ENCODE assay signal across 8 cellular contexts in genomic region chr18:11937874-11938478, GRCh38. TPM values are rescaled to one million over a fixed set of nuclear protein-coding genes. Genes with fewer than 3 reads are reported as not detected.
DNase-seq lines count a peak whose midpoint lies in the region; ATAC-seq and TF ChIP-seq lines count a peak whose summit lies in the region.

No MANE protein-coding gene starts in this region.

- no peaks in the 10 kb centered on the region for H3K27me3 Mint-ChIP-seq in CD8-positive, alpha-beta T cell (ENCODE audit: low read depth)
- no peaks in the 10 kb centered on the region for H3K27me3 Mint-ChIP-seq in central memory CD8-positive, alpha-beta T cell

- no peaks in the 10 kb centered on the region for H3K9me3 ChIP-seq in CD8-positive, alpha-beta T cell (ENCODE audit: low read length)
- no peaks in the 10 kb centered on the region for H3K9me3 ChIP-seq in HEK293 (ENCODE audit: control insufficient read depth, insufficient read depth, low read depth, low read length)

- no peak overlapping the region for H3K27ac Mint-ChIP-seq in CD8-positive, alpha-beta T cell
- no peak overlapping the region for H3K27ac Mint-ChIP-seq in central memory CD8-positive, alpha-beta T cell (ENCODE audit: low read depth)

- no peaks in the 10 kb centered on the region for H3K36me3 ChIP-seq in CD8-positive, alpha-beta T cell (ENCODE audit: insufficient read depth, low read length)
- no peaks in the 10 kb centered on the region for H3K36me3 ChIP-seq in HEK293 (ENCODE audit: control insufficient read depth in 2 of 2, insufficient read depth in 1 of 2, low read length in 2 of 2)

- no peaks in the 10 kb centered on the region for H3K4me1 ChIP-seq in CD8-positive, alpha-beta T cell (ENCODE audit: insufficient read depth, low read length)
- no peaks in the 10 kb centered on the region for H3K4me1 ChIP-seq in HEK293 (ENCODE audit: control insufficient read depth, insufficient read depth, low read length)

- CTCF ChIA-PET in CD8-positive, alpha-beta T cell (lab: Charles Lee): interaction anchor here (0.6 to 15.1 kb wide), 37 partner anchors 10 to 282 kb away, joined by 3 to 448 read pairs (median 5); partner anchors contain the start of gene IMPA2
- CTCF ChIA-PET in HEK293 (lab: Yijun Ruan, JAX): interaction anchor here (0.6 to 10.2 kb wide), 55 partner anchors 8 to 723 kb away, joined by 3 to 436 read pairs (median 4); partner anchors contain the start of gene IMPA2

- H3K9me3 Mint-ChIP-seq in CD8-positive, alpha-beta T cell: no peaks in the 10 kb centered on the region
- H3K9me3 Mint-ChIP-seq in central memory CD8-positive, alpha-beta T cell: no peaks in the 10 kb centered on the region

- H3K27ac ChIP-seq in CD8-positive, alpha-beta T cell (ENCODE audit: low read depth, low read length): no peak overlapping the region
- no peak overlapping the region for H3K27ac ChIP-seq in HEK293 (ENCODE audit: extremely low read depth, low read depth, low read length)

- H3K36me3 Mint-ChIP-seq in CD8-positive, alpha-beta T cell: no peaks in the 10 kb centered on the region
- H3K36me3 Mint-ChIP-seq in central memory CD8-positive, alpha-beta T cell (ENCODE audit: insufficient read depth): peaks cover 2% of the 10 kb centered on the region

- ATAC-seq in CD8-positive, alpha-beta T cell: peak; percentile 62
- peak; percentile 60 for ATAC-seq in central memory CD8-positive, alpha-beta T cell (replicated peaks; ENCODE audit: extremely low read depth, poor library complexity, severe bottlenecking)
- ATAC-seq in left colon (peak; percentile 85), HG03139 (IDR thresholded peaks at IDR 0.05; ENCODE audit: unreplicated experiment) (no peak)

- no peak overlapping the region for H3K4me3 Mint-ChIP-seq in CD8-positive, alpha-beta T cell
- no peak overlapping the region for H3K4me3 Mint-ChIP-seq in central memory CD8-positive, alpha-beta T cell

- TF ChIP-seq CTCF in CD8-positive, alpha-beta T cell (IDR thresholded peaks at IDR 0.05): peak; percentile 85
- TF ChIP-seq CTCF in HEK293 (tag by site-specific recombination; IDR thresholded peaks at IDR 0.05): no peak

- H3K4me1 Mint-ChIP-seq in CD8-positive, alpha-beta T cell (ENCODE audit: low read depth): no peaks in the 10 kb centered on the region
- no peaks in the 10 kb centered on the region for H3K4me1 Mint-ChIP-seq in central memory CD8-positive, alpha-beta T cell

- H3K27me3 ChIP-seq in CD8-positive, alpha-beta T cell (ENCODE audit: insufficient read depth, low read length): no peaks in the 10 kb centered on the region

- intact Hi-C loops in CD8-positive, alpha-beta T cell (cut with DNase I, micrococcal nuclease): loop anchor here (1.0 to 10.0 kb wide), 5 partner anchors 57 to 717 kb away; partner anchors contain the start of gene SPIRE1 (in 1 of the 2)
- intact Hi-C loops in left colon (cut with DNase I, micrococcal nuclease): loop anchor here (2.0 to 10.0 kb wide), 3 partner anchors 57 to 99 kb away; no protein-coding TSS in a partner anchor

- H3K4me3 ChIP-seq in CD8-positive, alpha-beta T cell (ENCODE audit: low read depth, low read length): no peak overlapping the region
- H3K4me3 ChIP-seq in HEK293 (ENCODE audit: low read depth, low read length): no peak overlapping the region

- peak; percentile 46 to 82 (median 72) for DNase-seq in CD8-positive, alpha-beta T cell
- DNase-seq in NCI-H446 treated with DMSO at 0.1 percent for 48 hours (lab: John Stamatoyannopoulos, UW) (peak; percentile 31), left colon (peak; percentile 53 to 90)
- peak; percentile 59 for DNase-seq in activated CD4-positive, alpha-beta T cell treated with anti-CD3 and anti-CD28 coated beads for 1 hour
- DNase-seq in central memory CD8-positive, alpha-beta T cell (ENCODE audit: low spot score in 2 of 2): peak; percentile 54 to 62
- DNase-seq in stimulated activated CD4-positive, alpha-beta T cell treated with anti-CD3 and anti-CD28 coated beads, Interleukin-4, amount 100 ng/mL, for 1 hour: peak; percentile 79

- POLR2A ChIA-PET in CD8-positive, alpha-beta T cell (lab: Charles Lee): interaction anchor here (0.6 to 1.5 kb wide), 3 partner anchors 56 to 248 kb away, joined by 3 read pairs; no protein-coding TSS in a partner anchor
- POLR2A ChIA-PET in HEK293 (lab: Yijun Ruan, JAX): interaction anchor here (1.5 to 1.6 kb wide), 2 partner anchors 43 to 58 kb away, joined by 9 to 10 read pairs; partner anchors contain the start of gene IMPA2

TF ChIP-seq in HEK293, 187 proteins besides CTCF, POLR2A, EP300 and RAD21:
- TF ChIP-seq ZNF350 (tag by site-specific recombination; IDR thresholded peaks at IDR 0.05): no peak
- TF ChIP-seq ZNF571 (tag by site-specific recombination; IDR thresholded peaks at IDR 0.05): no peak
- TF ChIP-seq ZNF654 (tag by site-specific recombination; IDR thresholded peaks at IDR 0.05; ENCODE audit: low read depth): peak; percentile 60
- no peak for TF ChIP-seq SCRT1 (tag by site-specific recombination; IDR thresholded peaks at IDR 0.05; ENCODE audit: borderline replicate concordance)

RNA-seq across cellular contexts. Expression of gene MPPE1, which starts 29.9 kb away (rescaled TPM):
- 10 to 100 TPM; 44.0 to 55.1 TPM for total RNA-seq in CD8-positive, alpha-beta T cell
- total RNA-seq in left colon: 10 to 100 TPM; 57.9 to 61.0 TPM

RNA-seq across cellular contexts. Expression of gene IMPA2, which starts 43.3 kb away (rescaled TPM):
- total RNA-seq in CD8-positive, alpha-beta T cell: 1 to 10 TPM; 1.0 to 1.1 TPM
- total RNA-seq in left colon: 100 to 1,000 TPM; 114 to 135 TPM

Comparison
In these comparisons a context has a peak if more than half of its experiments do, and no peak if none do; other contexts are left out.
1. RNA of gene IMPA2, which starts 43.3 kb away (total RNA-seq): 114 to 135 TPM in left colon; 1.0 to 1.1 TPM in CD8-positive, alpha-beta T cell; every median in the first group is over 10 times any median in the second.
2. Peak in every context shown above with its lines, with median percentiles within 50 percentile points of each other: DNase-seq.